ENCODE assay signal across 1 cellular context in the genomic region with DNA sequence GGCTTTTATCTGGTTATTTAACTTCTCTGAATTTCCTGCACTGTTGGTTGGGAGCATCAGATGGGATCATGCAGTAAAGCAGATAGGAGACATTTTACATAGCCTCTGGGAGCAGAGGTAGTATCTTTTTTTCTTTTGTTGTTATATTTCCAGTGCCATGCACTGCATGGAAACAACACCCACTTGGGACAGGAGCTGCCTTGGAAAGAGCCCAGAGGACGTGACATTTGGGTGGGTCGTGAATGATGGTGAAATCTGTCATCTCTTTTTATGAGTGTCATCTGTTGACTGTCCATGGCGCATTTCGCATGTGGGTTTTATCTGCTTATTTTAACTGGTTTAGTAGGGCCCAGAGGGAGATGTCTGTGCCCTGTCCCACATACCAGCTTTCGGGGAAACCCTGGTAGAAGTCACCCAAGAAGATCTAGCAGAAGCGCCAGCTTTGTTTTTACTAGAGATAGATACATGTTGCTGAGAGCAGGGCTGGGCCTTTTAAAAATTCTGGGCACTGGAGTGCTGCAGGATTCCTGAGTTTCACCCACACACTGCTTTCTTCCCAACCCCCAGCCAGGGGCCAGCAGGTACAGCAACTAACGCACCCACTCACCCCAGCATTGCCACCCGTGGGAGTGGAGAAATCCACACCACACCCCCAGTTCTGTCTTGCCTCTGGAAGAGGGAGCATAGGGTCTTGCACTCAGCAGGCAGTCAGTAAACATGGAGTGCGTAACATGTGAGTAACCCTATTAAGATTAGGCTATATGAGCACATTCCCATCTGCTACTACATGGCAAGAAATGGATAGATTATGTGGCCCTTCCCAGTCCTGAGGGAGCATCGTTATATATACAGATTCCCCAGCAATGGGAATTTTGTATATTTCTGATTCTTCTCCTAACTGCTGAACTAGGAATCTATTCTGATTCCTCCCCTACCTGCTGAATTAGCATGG.
TF ChIP-seq lines count a peak whose summit lies in the region.

No MANE protein-coding gene starts in this region.

TF ChIP-seq in HEK293, 187 proteins besides CTCF, POLR2A, EP300 and RAD21 (continued from another document):
- TF ChIP-seq, protein P1, sequence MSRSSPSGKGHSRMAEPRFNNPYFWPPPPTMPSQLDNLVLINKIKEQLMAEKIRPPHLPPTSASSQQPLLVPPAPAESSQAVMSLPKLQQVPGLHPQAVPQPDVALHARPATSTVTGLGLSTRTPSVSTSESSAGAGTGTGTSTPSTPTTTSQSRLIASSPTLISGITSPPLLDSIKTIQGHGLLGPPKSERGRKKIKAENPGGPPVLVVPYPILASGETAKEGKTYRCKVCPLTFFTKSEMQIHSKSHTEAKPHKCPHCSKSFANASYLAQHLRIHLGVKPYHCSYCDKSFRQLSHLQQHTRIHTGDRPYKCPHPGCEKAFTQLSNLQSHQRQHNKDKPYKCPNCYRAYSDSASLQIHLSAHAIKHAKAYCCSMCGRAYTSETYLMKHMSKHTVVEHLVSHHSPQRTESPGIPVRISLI (tag by site-specific recombination; IDR thresholded peaks at IDR 0.05) = no peak
- TF ChIP-seq ZFHX2 (tag by site-specific recombination; conservative IDR thresholded peaks at IDR 0.05) (peak; percentile 95), EGR2 (tag by site-specific recombination; IDR thresholded peaks at IDR 0.05; ENCODE audit: low read depth) (peak; percentile 94), ZBTB21 (tag by site-specific recombination; IDR thresholded peaks at IDR 0.05) (no peak), ZBTB20 (tag by site-specific recombination; IDR thresholded peaks at IDR 0.05) (peak; percentile 92), ZNF23 (tag by site-specific recombination; IDR thresholded peaks at IDR 0.05; ENCODE audit: borderline replicate concordance) (no peak)
